Comparison of ENCODE assay signal across 8 cellular contexts in genomic region chr1:93345633-93346471, GRCh38. TPM values are rescaled to one million over a fixed set of nuclear protein-coding genes. Genes with fewer than 3 reads are reported as not detected.
DNase-seq lines count a peak whose midpoint lies in the region; ATAC-seq and TF ChIP-seq lines count a peak whose summit lies in the region.

DR1 (plus strand) TSS chr1:93345907; CDS start chr1:93346646, 739 bp downstream.

- peak; percentile 85 for TF ChIP-seq POLR2A in prostate gland (IDR thresholded peaks at IDR 0.05)

- intact Hi-C loops in left ventricle myocardium superior (cut with micrococcal nuclease) (no loop called here), prostate gland (cut with DNase I) (loop anchor here (10.0 kb wide), 1 partner anchor 269 kb away; no protein-coding TSS in a partner anchor)

- DNase-seq in NCI-H1694 treated with DMSO at 0.1 percent for 48 hours (lab: John Stamatoyannopoulos, UW) (peak; percentile 84), T-helper 2 cell (peak; percentile 84 to 92 (median 89)), left ventricle myocardium superior (peak; percentile 97), prostate gland (ENCODE audit: low spot score) (peak; percentile 94), ureter (ENCODE audit: low spot score) (peak; percentile 96)

- H3K27ac ChIP-seq in angular gyrus (ENCODE audit: low read depth, low read length): peak within 1 kb of the TSS; percentile 96
- H3K27ac ChIP-seq in prostate gland: peak within 1 kb of the TSS; percentile 90 to 95

- H3K9me3 ChIP-seq in prostate gland: no peaks in the 10 kb centered on the region

- no peaks in the 10 kb centered on the region for H3K36me3 ChIP-seq in prostate gland

- H3K27me3 ChIP-seq in prostate gland (replicated peaks; ENCODE audit: insufficient read depth): no peaks in the 10 kb centered on the region

- no peak for TF ChIP-seq CTCF in prostate gland (IDR thresholded peaks at IDR 0.05)

- H3K4me3 ChIP-seq in prostate gland: peak within 1 kb of the TSS; percentile 90 to 95

- no peaks in the 10 kb centered on the region for H3K4me1 ChIP-seq in prostate gland (replicated peaks)

- ATAC-seq in GM18499 (IDR thresholded peaks at IDR 0.05; ENCODE audit: insufficient read depth, unreplicated experiment) (peak; percentile 36), HG02885 (IDR thresholded peaks at IDR 0.05; ENCODE audit: poor library complexity, unreplicated experiment) (peak; percentile 82), left ventricle myocardium superior (peak; percentile 99)

- under 1% methylated on average over 77 of the region's 81 CpGs for WGBS in prostate gland

RNA-seq across cellular contexts. Expression of gene DR1, which starts in this region (rescaled TPM):
- total RNA-seq in left ventricle myocardium superior: 38.3 TPM
- total RNA-seq in prostate gland: 10 to 100 TPM; 49.0 to 53.6 TPM
- 50.1 TPM for total RNA-seq in ureter

Comparison
In these comparisons a context has a peak if more than half of its experiments do, and no peak if none do; other contexts are left out.
1. Peak in every context shown above with its lines: DNase-seq, ATAC-seq, H3K4me3 ChIP-seq and H3K27ac ChIP-seq.
2. ATAC-seq: peak in every context shown above with its lines; median percentile 99 in left ventricle myocardium superior; 82 in HG02885; 36 in GM18499.